In the genomic region with DNA sequence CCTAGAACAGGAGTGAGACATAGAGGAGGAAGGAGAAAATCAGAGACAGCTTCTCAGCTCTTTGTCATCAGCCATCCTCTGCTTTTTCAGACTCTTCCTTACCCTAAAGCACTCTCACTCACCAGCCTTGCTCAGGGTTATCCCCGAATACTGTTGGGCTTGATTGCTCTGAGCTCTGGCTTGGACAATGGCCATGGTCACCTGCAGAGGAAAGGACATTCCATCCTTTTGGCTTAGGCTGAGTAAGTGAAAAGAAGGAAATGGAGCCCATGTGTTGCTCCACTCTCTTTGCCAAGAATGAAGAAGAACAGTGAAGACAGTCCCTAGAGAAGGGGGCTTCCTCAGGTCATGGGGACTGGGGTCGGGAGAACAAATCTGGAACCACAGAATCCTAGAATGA, we compare ENCODE assay signal across 17 cellular contexts. TPM values are rescaled to one million over a fixed set of nuclear protein-coding genes. Genes with fewer than 3 reads are reported as not detected.
"Had no signal": no experiment of that assay in that cellular context is flagged by ENCODE, and none has a peak within 500 bp of the region (broad histone marks: within the 10 kb centered on the region; RNA-seq: fewer than 3 reads in every experiment).

No MANE protein-coding gene starts in this region.

- DNase-seq: activated CD4-positive, alpha-beta memory T cell treated with anti-CD3 and anti-CD28 coated beads, Interleukin-2, amount 10 ng/mL, durations not matched to agents 7 days and 5 days; activated CD4-positive, alpha-beta T cell treated with anti-CD3 and anti-CD28 coated beads, Interleukin-2, amount 10 ng/mL, durations not matched to agents 24 days and 14 days; central memory CD4-positive, alpha-beta T cell; lower lobe of right lung; naive thymus-derived CD4-positive, alpha-beta T cell; retina; spleen; stimulated activated CD4-positive, alpha-beta T cell treated with anti-CD3 and anti-CD28 coated beads, Interleukin-4, amount 100 ng/mL, for 1 hour; stimulated activated naive CD4-positive, alpha-beta T cell treated with Interleukin-2 at 50 U/mL for 16 hours; SW 1271; T-helper 2 cell had no signal

- FAIRE-seq: astrocyte had no signal

- H3K36me3 ChIP-seq: spleen had no signal

- ATAC-seq: activated CD4-positive, CD25-positive, alpha-beta regulatory T cell treated with anti-CD3 and anti-CD28 coated beads, Interleukin-2, amount 50 U/mL, for 24 hours; activated naive CD4-positive, alpha-beta T cell treated with anti-CD3 and anti-CD28 coated beads, Interleukin-2, amount 50 U/mL, for 72 hours; left lobe of liver; lower lobe of right lung; naive thymus-derived CD4-positive, alpha-beta T cell had no signal

- H3K27ac ChIP-seq: lower lobe of right lung, spleen, VCaP had no signal

- H3K9me3 ChIP-seq: lower lobe of right lung, spleen, thoracic aorta had no signal

- H3K4me3 ChIP-seq: lower lobe of right lung, spleen, thoracic aorta had no signal

- H3K27me3 ChIP-seq: spleen had no signal

RNA-seq across cellular contexts. Expression of a gene that starts 2.4 kb away (rescaled TPM):
- polyA plus RNA-seq: naive thymus-derived CD4-positive, alpha-beta T cell had no signal
